Comparison of ENCODE assay signal across 17 cellular contexts in genomic region chr11:68569357-68569756, GRCh38.
DNase-seq lines count a peak whose midpoint lies in the region; ATAC-seq, FAIRE-seq and TF ChIP-seq lines count a peak whose summit lies in the region.
"Had no signal": no experiment of that assay in that cellular context is flagged by ENCODE, and none has a peak within 500 bp of the region (broad histone marks: within the 10 kb centered on the region; RNA-seq: fewer than 3 reads in every experiment).

No MANE protein-coding gene starts in this region.

- peaks cover 66% of the 10 kb centered on the region for H3K36me3 Mint-ChIP-seq in CD4-positive, CD25-positive, alpha-beta regulatory T cell

- WGBS in heart right ventricle, 2 donors: 94 to 97% methylated on average over 1 of the region's 1 CpG

- H3K36me3 ChIP-seq in CD4-positive, CD25-positive, alpha-beta regulatory T cell (ENCODE audit: control insufficient read depth, insufficient read depth, low read length): peaks cover 90% of the 10 kb centered on the region
- H3K36me3 ChIP-seq in heart right ventricle: peaks cover 0 to 99% (median 50%) of the 10 kb centered on the region in 9 donors

- H3K4me1 ChIP-seq in CD4-positive, CD25-positive, alpha-beta regulatory T cell (ENCODE audit: control insufficient read depth, insufficient read depth, low read length, poor library complexity, severe bottlenecking): peaks cover 9% of the 10 kb centered on the region
- peaks cover 0 to 22% (median 13%) of the 10 kb centered on the region in 9 donors for H3K4me1 ChIP-seq in heart right ventricle
- H3K4me1 ChIP-seq: ascending aorta had no signal

- FAIRE-seq in GM12891 (lab: Jason Lieb, UNC): peak; percentile 78
- FAIRE-seq: GM19239 had no signal

- intact Hi-C loops in heart right ventricle (cut with DNase I) (no loop called here), posterior cingulate gyrus (cut with DNase I) (no loop called here)

- no peaks in the 10 kb centered on the region for H3K9me3 ChIP-seq in CD4-positive, CD25-positive, alpha-beta regulatory T cell (ENCODE audit: control insufficient read depth in 2 of 2, low read length in 2 of 2)
- no peaks in the 10 kb centered on the region for H3K9me3 ChIP-seq in heart right ventricle
- H3K9me3 ChIP-seq: ascending aorta had no signal

- no peak for TF ChIP-seq POLR2A in GM12891 (IDR thresholded peaks at IDR 0.05; ENCODE audit: low read depth, low read length)

- H3K27ac ChIP-seq in CD4-positive, CD25-positive, alpha-beta regulatory T cell (ENCODE audit: insufficient read depth, low read length, poor library complexity, severe bottlenecking): no peak overlapping the region
- H3K27ac ChIP-seq in heart right ventricle: no peak overlapping the region
- H3K27ac ChIP-seq: ascending aorta, VCaP had no signal

- peak in 1 of 2 donors; percentile 62 for ATAC-seq in CD4-positive, CD25-positive, alpha-beta regulatory T cell (ENCODE audit: low read depth in 2 of 2)
- ATAC-seq in HG02759 (IDR thresholded peaks at IDR 0.05; ENCODE audit: unreplicated experiment) (peak; percentile 43), heart right ventricle (no peak)
- ATAC-seq: right cardiac atrium, T-cell had no signal

- H3K9me3 Mint-ChIP-seq in CD4-positive, CD25-positive, alpha-beta regulatory T cell: peaks cover 0 to 2% (median 0%) of the 10 kb centered on the region in 7 donors
- H3K9me3 Mint-ChIP-seq: T-cell had no signal

- H3K27me3 Mint-ChIP-seq in CD4-positive, CD25-positive, alpha-beta regulatory T cell: no peaks in the 10 kb centered on the region
- H3K27me3 Mint-ChIP-seq: T-cell had no signal

- H3K4me3 ChIP-seq in CD4-positive, CD25-positive, alpha-beta regulatory T cell (ENCODE audit: low read depth, low read length): no peak overlapping the region
- no peak overlapping the region for H3K4me3 ChIP-seq in heart right ventricle
- H3K4me3 ChIP-seq: ascending aorta had no signal

- H3K4me3 Mint-ChIP-seq in CD4-positive, CD25-positive, alpha-beta regulatory T cell: no peak overlapping the region
- H3K4me3 Mint-ChIP-seq: T-cell had no signal

- H3K27ac Mint-ChIP-seq in CD4-positive, CD25-positive, alpha-beta regulatory T cell: no peak overlapping the region

- TF ChIP-seq CTCF in heart right ventricle (IDR thresholded peaks at IDR 0.05): no peak

- peak in 2 of 3 donors; percentile 17 to 61 for DNase-seq in CD4-positive, CD25-positive, alpha-beta regulatory T cell
- DNase-seq in GM12891 (ENCODE audit: insufficient read length, low spot score): no peak
- DNase-seq in amniotic epithelial cell (ENCODE audit: low read depth): peak; percentile 12
- DNase-seq in epidermal melanocyte (ENCODE audit: insufficient read length, low spot score): no peak
- DNase-seq in SW 1271 (lab: John Stamatoyannopoulos, UW): no peak
- DNase-seq in heart right ventricle: no peak
- DNase-seq in posterior cingulate gyrus: no peak
- DNase-seq: activated effector memory CD4-positive, alpha-beta T cell treated with anti-CD3 and anti-CD28 coated beads, Interleukin-2, amount 50 U/mL, for 16 hours; NCI-H2227 treated with DMSO at 0.1 percent for 48 hours; NK-92 treated with Interleukin-12 subunit alpha and Interleukin-12 subunit beta, amount 100 ng/mL, for 24 hours; right cardiac atrium; substantia nigra; T-cell had no signal

- peaks cover 15 to 30% (median 24%) of the 10 kb centered on the region in 4 donors for H3K4me1 Mint-ChIP-seq in CD4-positive, CD25-positive, alpha-beta regulatory T cell

- H3K27me3 ChIP-seq in CD4-positive, CD25-positive, alpha-beta regulatory T cell (ENCODE audit: control insufficient read depth, insufficient read depth, low read length): no peaks in the 10 kb centered on the region
- no peaks in the 10 kb centered on the region for H3K27me3 ChIP-seq in heart right ventricle
- H3K27me3 ChIP-seq: ascending aorta had no signal

TF ChIP-seq in GM12891, 5 proteins besides CTCF, POLR2A, EP300 and RAD21:
- TF ChIP-seq PAX5 (IDR thresholded peaks at IDR 0.05; ENCODE audit: insufficient read depth, low read length, severe bottlenecking): no peak
- TF ChIP-seq TAF1 (IDR thresholded peaks at IDR 0.05; ENCODE audit: low read depth, low read length): no peak
- TF ChIP-seq POU2F2 (IDR thresholded peaks at IDR 0.05; ENCODE audit: low read depth, low read length): no peak
- TF ChIP-seq SPI1 (IDR thresholded peaks at IDR 0.05; ENCODE audit: low read depth, low read length): no peak
- no peak for TF ChIP-seq POLR2AphosphoS5 (IDR thresholded peaks at IDR 0.05; ENCODE audit: low read depth, low read length)

Comparison
In these comparisons a context has a peak if more than half of its experiments do, and no peak if none do; other contexts are left out.
1. DNase-seq: peak in CD4-positive, CD25-positive, alpha-beta regulatory T cell (2 of 3) and amniotic epithelial cell (single experiment); none in GM12891 (single experiment), epidermal melanocyte (single experiment), SW 1271 (0 of 2), heart right ventricle (0 of 2) and posterior cingulate gyrus (0 of 10).